Comparison of ENCODE assay signal across 7 cellular contexts in the genomic region with DNA sequence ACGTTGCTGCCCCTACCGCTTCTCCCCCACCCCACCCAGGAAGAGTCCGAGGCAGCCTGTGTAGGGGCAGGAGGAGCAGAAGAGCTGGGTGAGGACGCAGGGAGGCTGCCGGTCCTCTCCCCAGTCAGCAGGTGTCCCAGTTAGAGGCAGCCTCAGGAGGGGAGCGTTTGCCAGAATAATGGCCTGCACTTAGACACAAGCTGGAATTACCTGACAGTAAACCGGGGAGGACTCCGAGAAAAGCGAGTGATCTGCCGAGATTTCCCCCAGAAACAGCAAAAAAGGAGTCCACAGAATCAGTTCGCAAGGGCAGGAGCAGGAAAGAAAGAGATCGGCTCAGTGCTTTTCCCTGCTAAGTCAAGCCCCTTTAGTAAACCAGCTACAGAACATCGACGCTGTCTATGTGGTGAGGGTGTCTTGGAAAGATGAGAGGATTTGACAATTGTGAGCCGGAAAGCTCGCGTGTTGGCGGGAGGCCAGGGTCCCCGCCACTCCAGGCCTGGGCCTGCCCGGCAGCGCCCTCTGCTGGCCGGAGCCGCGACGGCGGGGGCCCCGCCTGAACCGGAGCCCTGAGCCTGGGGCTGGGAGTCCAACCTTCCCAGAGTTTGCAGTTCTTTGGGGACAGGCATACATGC. TPM values are rescaled to one million over a fixed set of nuclear protein-coding genes. Genes with fewer than 3 reads are reported as not detected.
DNase-seq lines count a peak whose midpoint lies in the region; ATAC-seq and TF ChIP-seq lines count a peak whose summit lies in the region.

No MANE protein-coding gene starts in this region.

- CTCF ChIA-PET in activated CD8-positive, alpha-beta memory T cell treated with anti-CD3 and anti-CD28 coated beads, Interleukin-2, amount 10 ng/mL, durations not matched to agents 7 days and 5 days (lab: Charles Lee): interaction anchor here (0.6 to 2.2 kb wide), 29 partner anchors 9 to 427 kb away, joined by 3 to 14 read pairs (median 4); partner anchors contain the start of genes INTS4, NDUFC2 and THRSP

- H3K27me3 Mint-ChIP-seq in activated CD8-positive, alpha-beta memory T cell treated with anti-CD3 and anti-CD28 coated beads, Interleukin-2, amount 10 ng/mL, durations not matched to agents 7 days and 5 days: no peaks in the 10 kb centered on the region
- no peaks in the 10 kb centered on the region for H3K27me3 Mint-ChIP-seq in effector memory CD8-positive, alpha-beta T cell

- no peaks in the 10 kb centered on the region for H3K9me3 Mint-ChIP-seq in activated CD8-positive, alpha-beta memory T cell treated with anti-CD3 and anti-CD28 coated beads, Interleukin-2, amount 10 ng/mL, durations not matched to agents 7 days and 5 days (ENCODE audit: low read depth)
- no peaks in the 10 kb centered on the region for H3K9me3 Mint-ChIP-seq in effector memory CD8-positive, alpha-beta T cell

- peak; percentile 46 for ATAC-seq in HG03558 (IDR thresholded peaks at IDR 0.05; ENCODE audit: extremely low read depth, unreplicated experiment)
- ATAC-seq in activated CD8-positive, alpha-beta memory T cell treated with anti-CD3 and anti-CD28 coated beads, Interleukin-2, amount 10 ng/mL, durations not matched to agents 7 days and 5 days: peak; percentile 98
- peak; percentile 98 for ATAC-seq in effector memory CD8-positive, alpha-beta T cell (replicated peaks)

- H3K4me1 Mint-ChIP-seq in activated CD8-positive, alpha-beta memory T cell treated with anti-CD3 and anti-CD28 coated beads, Interleukin-2, amount 10 ng/mL, durations not matched to agents 7 days and 5 days: peaks cover 19% of the 10 kb centered on the region
- H3K4me1 Mint-ChIP-seq in effector memory CD8-positive, alpha-beta T cell (ENCODE audit: low read depth in 2 of 2): peaks cover 8 to 10% of the 10 kb centered on the region in 2 donors

- in situ Hi-C loops in GM13977 (cut with MboI; ENCODE audit: low pct_unique_long_range_greater_than_20kb, low sequenced_read_pairs, unreplicated experiment): no loop called here

- no peaks in the 10 kb centered on the region for H3K36me3 Mint-ChIP-seq in activated CD8-positive, alpha-beta memory T cell treated with anti-CD3 and anti-CD28 coated beads, Interleukin-2, amount 10 ng/mL, durations not matched to agents 7 days and 5 days
- H3K36me3 Mint-ChIP-seq in effector memory CD8-positive, alpha-beta T cell (ENCODE audit: insufficient read depth): no peaks in the 10 kb centered on the region

- DNase-seq in GM13977 (ENCODE audit: low spot score) (peak; percentile 84), NCI-H748 treated with DMSO at 0.1 percent for 48 hours (lab: John Stamatoyannopoulos, UW) (peak; percentile 43), mesenteric fat pad (ENCODE audit: low spot score) (peak; percentile 94)
- DNase-seq in activated CD8-positive, alpha-beta memory T cell treated with anti-CD3 and anti-CD28 coated beads, Interleukin-2, amount 10 ng/mL, durations not matched to agents 7 days and 5 days: peak; percentile 74
- peak; percentile 75 to 81 (median 79) for DNase-seq in effector memory CD8-positive, alpha-beta T cell
- DNase-seq in stimulated activated CD8-positive, alpha-beta memory T cell treated with anti-CD3 and anti-CD28 coated beads, Interleukin-15, amount 100 ng/mL, for 4 hours (ENCODE audit: low read depth in 2 of 2): peak; percentile 32 to 45

- H3K27ac Mint-ChIP-seq in activated CD8-positive, alpha-beta memory T cell treated with anti-CD3 and anti-CD28 coated beads, Interleukin-2, amount 10 ng/mL, durations not matched to agents 7 days and 5 days: no peak overlapping the region
- H3K27ac Mint-ChIP-seq in effector memory CD8-positive, alpha-beta T cell: peak overlapping the region in 1 of 2 donors; percentile 75

- TF ChIP-seq CTCF in GM13977 (IDR thresholded peaks at IDR 0.05; ENCODE audit: extremely low read depth, insufficient read depth, missing control alignments): peak; percentile 99

- peak overlapping the region; percentile 29 for H3K4me3 Mint-ChIP-seq in activated CD8-positive, alpha-beta memory T cell treated with anti-CD3 and anti-CD28 coated beads, Interleukin-2, amount 10 ng/mL, durations not matched to agents 7 days and 5 days
- H3K4me3 Mint-ChIP-seq in effector memory CD8-positive, alpha-beta T cell: peak overlapping the region; percentile 45 to 62

RNA-seq across cellular contexts. Expression of gene THRSP, which starts 17.7 kb away (rescaled TPM):
- total RNA-seq in activated CD8-positive, alpha-beta memory T cell treated with anti-CD3 and anti-CD28 coated beads, Interleukin-2, amount 10 ng/mL, durations not matched to agents 7 days and 5 days: not detected
- total RNA-seq in mesenteric fat pad: 9.2 TPM

RNA-seq across cellular contexts. Expression of gene KCTD14, which starts 22.9 kb away (rescaled TPM):
- total RNA-seq in activated CD8-positive, alpha-beta memory T cell treated with anti-CD3 and anti-CD28 coated beads, Interleukin-2, amount 10 ng/mL, durations not matched to agents 7 days and 5 days: under 1 TPM; 0.18 to 0.23 TPM
- 1.4 TPM for total RNA-seq in mesenteric fat pad

RNA-seq across cellular contexts. Expression of gene NDUFC2, which starts 33.7 kb away (rescaled TPM):
- 100 to 1,000 TPM; 179 to 201 TPM for total RNA-seq in activated CD8-positive, alpha-beta memory T cell treated with anti-CD3 and anti-CD28 coated beads, Interleukin-2, amount 10 ng/mL, durations not matched to agents 7 days and 5 days
- total RNA-seq in mesenteric fat pad: 276 TPM

RNA-seq across cellular contexts. Expression of gene INTS4, which starts 51.5 kb away (rescaled TPM):
- 10 to 100 TPM; 53.9 to 57.9 TPM for total RNA-seq in activated CD8-positive, alpha-beta memory T cell treated with anti-CD3 and anti-CD28 coated beads, Interleukin-2, amount 10 ng/mL, durations not matched to agents 7 days and 5 days
- total RNA-seq in mesenteric fat pad: 32.3 TPM

Comparison
In these comparisons a context has a peak if more than half of its experiments do, and no peak if none do; other contexts are left out.
1. Peak in every context shown above with its lines: DNase-seq and ATAC-seq.
2. DNase-seq: peak in every context shown above with its lines; median percentile 94 in mesenteric fat pad; 84 in GM13977; 79 in effector memory CD8-positive, alpha-beta T cell; 74 in activated CD8-positive, alpha-beta memory T cell treated with anti-CD3 and anti-CD28 coated beads, Interleukin-2, amount 10 ng/mL, durations not matched to agents 7 days and 5 days; 43 in NCI-H748 treated with DMSO at 0.1 percent for 48 hours; 38 in stimulated activated CD8-positive, alpha-beta memory T cell treated with anti-CD3 and anti-CD28 coated beads, Interleukin-15, amount 100 ng/mL, for 4 hours.
3. ATAC-seq: peak in every context shown above with its lines; median percentile 98 in activated CD8-positive, alpha-beta memory T cell treated with anti-CD3 and anti-CD28 coated beads, Interleukin-2, amount 10 ng/mL, durations not matched to agents 7 days and 5 days; 98 in effector memory CD8-positive, alpha-beta T cell; 46 in HG03558.
4. RNA of gene THRSP, which starts 17.7 kb away (total RNA-seq): 9.2 TPM in mesenteric fat pad (single experiment); not detected in activated CD8-positive, alpha-beta memory T cell treated with anti-CD3 and anti-CD28 coated beads, Interleukin-2, amount 10 ng/mL, durations not matched to agents 7 days and 5 days; every median in the first group is over 10 times any median in the second.